Comparison of ENCODE assay signal across 1 cellular context in genomic region chr5:55634204-55634785, GRCh38.
TF ChIP-seq lines count a peak whose summit lies in the region.

No MANE protein-coding gene starts in this region.

TF ChIP-seq in HCT116, 20 proteins besides CTCF, POLR2A, EP300 and RAD21 (continued from another document):
- TF ChIP-seq MAX (IDR thresholded peaks at IDR 0.05) (no peak), JUND (IDR thresholded peaks at IDR 0.05) (no peak)
